In the genomic region with DNA sequence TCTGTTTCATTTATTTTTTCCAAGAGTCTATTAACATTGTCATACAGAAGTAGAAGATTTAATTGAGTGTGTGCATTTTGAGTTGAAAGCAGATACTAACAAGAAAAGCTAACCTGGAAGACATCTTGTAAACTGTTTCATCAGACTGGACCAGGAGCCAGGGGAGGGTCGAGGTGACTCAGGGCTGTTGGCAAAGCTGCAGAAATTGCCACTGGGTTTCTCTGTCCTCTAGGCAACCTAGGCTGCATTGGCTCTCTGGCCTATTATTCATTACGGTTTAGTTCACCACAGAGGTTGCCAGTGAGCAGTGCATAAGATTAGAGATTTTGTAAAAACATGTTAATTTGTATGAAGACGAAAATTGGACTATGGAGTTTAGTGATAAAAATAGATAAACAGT, we compare ENCODE assay signal across 16 cellular contexts. TPM values are rescaled to one million over a fixed set of nuclear protein-coding genes. Genes with fewer than 3 reads are reported as not detected.
A peak's percentile ranks its signal among the peaks of the same experiment; 100 is the strongest.
DNase-seq lines count a peak whose midpoint lies in the region; ATAC-seq, FAIRE-seq and TF ChIP-seq lines count a peak whose summit lies in the region.
"Had no signal": no experiment of that assay in that cellular context is flagged by ENCODE, and none has a peak within 500 bp of the region (broad histone marks: within the 10 kb centered on the region; RNA-seq: fewer than 3 reads in every experiment).

No MANE protein-coding gene starts in this region.

- H3K27me3 Mint-ChIP-seq in chondrocyte (ENCODE audit: low read depth), result no peaks in the 10 kb centered on the region

- H3K9me3 Mint-ChIP-seq in chondrocyte (ENCODE audit: low read depth), result no peaks in the 10 kb centered on the region
- H3K9me3 Mint-ChIP-seq: CD8-positive, alpha-beta T cell; nephron had no signal

- H3K36me3 Mint-ChIP-seq in chondrocyte (ENCODE audit: low read depth), result peaks cover 7% of the 10 kb centered on the region
- H3K36me3 Mint-ChIP-seq: CD8-positive, alpha-beta T cell had no signal

- ATAC-seq in GM21529 (IDR thresholded peaks at IDR 0.05; ENCODE audit: unreplicated experiment) (no peak), HG03520 (IDR thresholded peaks at IDR 0.05; ENCODE audit: unreplicated experiment) (no peak)
- ATAC-seq: CD8-positive, alpha-beta T cell had no signal

- H3K4me1 Mint-ChIP-seq in chondrocyte (ENCODE audit: low read depth), result peaks cover 45% of the 10 kb centered on the region

- DNase-seq in H4 (ENCODE audit: low spot score) (peak; percentile 54), NOMO-1 treated with dmso at 0.1 percent for 144 hours (lab: John Stamatoyannopoulos, UW; ENCODE audit: unreplicated experiment) (peak; percentile 6), chondrocyte (ENCODE audit: low spot score) (no peak), kidney tubule cell (ENCODE audit: low spot score) (peak; percentile 35), D721Med (ENCODE audit: insufficient read length, low spot score) (no peak)
- DNase-seq in effector CD8-positive, alpha-beta T cell (lab: John Stamatoyannopoulos, UW), result no peak
- DNase-seq: activated naive CD4-positive, alpha-beta T cell treated with anti-CD3 and anti-CD28 coated beads, Interleukin-2, amount 50 U/mL, for 16 hours; caudate nucleus; CD8-positive, alpha-beta T cell; NCI-H1092; transverse colon had no signal

- peak overlapping the region; percentile 66 for H3K27ac Mint-ChIP-seq in chondrocyte (ENCODE audit: unreplicated experiment)
- H3K27ac Mint-ChIP-seq: CD8-positive, alpha-beta T cell; nephron had no signal

- FAIRE-seq in D721Med (lab: Jason Lieb, UNC), result no peak

- no peak overlapping the region for H3K4me3 Mint-ChIP-seq in chondrocyte (ENCODE audit: unreplicated experiment)
- H3K4me3 Mint-ChIP-seq: CD8-positive, alpha-beta T cell; nephron had no signal

- TF ChIP-seq CTCF in chondrocyte (IDR thresholded peaks at IDR 0.05) (no peak), D721Med (IDR thresholded peaks at IDR 0.05; ENCODE audit: insufficient read depth, missing control alignments) (no peak)

RNA-seq across cellular contexts. Expression of a gene that starts 27.5 kb away (rescaled TPM):
- 0.15 and 0.25 TPM in 2 replicates for total RNA-seq in H4 (2014; rRNA removed; shearing (Covaris generic))
- 33.4 to 39.8 TPM (median 34.8 TPM) in 3 replicates for total RNA-seq in chondrocyte
- total RNA-seq: CD8-positive, alpha-beta T cell; G401; HT-29 had no signal

Comparison
In these comparisons a context has a peak if more than half of its experiments do, and no peak if none do; other contexts are left out.
1. DNase-seq: peak in H4 (single experiment), NOMO-1 treated with dmso at 0.1 percent for 144 hours (single experiment) and kidney tubule cell (single experiment); none in chondrocyte (single experiment), D721Med (single experiment) and effector CD8-positive, alpha-beta T cell (single experiment).
2. RNA of a gene that starts 27.5 kb away (total RNA-seq): 33.4 to 39.8 TPM in chondrocyte; 0.15 to 0.25 TPM in H4; every median in the first group is over 10 times any median in the second.